33 cellular contexts compared by ENCODE assay signal in genomic region chr19:19297759-19298158, GRCh38. TPM values are rescaled to one million over a fixed set of nuclear protein-coding genes. Genes with fewer than 3 reads are reported as not detected.
A peak's percentile ranks its signal among the peaks of the same experiment; 100 is the strongest.
DNase-seq lines count a peak whose midpoint lies in the region; ATAC-seq and TF ChIP-seq lines count a peak whose summit lies in the region.
"Had no signal": no experiment of that assay in that cellular context is flagged by ENCODE, and none has a peak within 500 bp of the region (broad histone marks: within the 10 kb centered on the region; RNA-seq: fewer than 3 reads in every experiment).

No MANE protein-coding gene starts in this region.

- H2AFZ ChIP-seq in GM23338, result no peak overlapping the region
- no peak overlapping the region for H2AFZ ChIP-seq in PC-9

- no peaks in the 10 kb centered on the region for H3K9me2 ChIP-seq in GM23338 (ENCODE audit: insufficient read depth)
- H3K9me2 ChIP-seq in PC-9 (ENCODE audit: insufficient read depth), result no peaks in the 10 kb centered on the region

- H3K4me3 Mint-ChIP-seq in GM23338, result no peak overlapping the region
- H3K4me3 Mint-ChIP-seq in neural crest cell, result no peak overlapping the region
- H3K4me3 Mint-ChIP-seq in activated T-helper 2 cell treated with anti-CD3 and anti-CD28 coated beads, Interferon-gamma antibody, Interleukin-2, Interleukin-4, amounts not matched to agents 10 μg/mL and 5 μg/mL and 100 μg/mL, durations not matched to agents 14 hours and 24 hours and 36 hours (ENCODE audit: low read depth), result no peak overlapping the region
- H3K4me3 Mint-ChIP-seq: activated T-cell treated with anti-CD3 and anti-CD28 coated beads, Interleukin-2, amount 50 U/mL, for 72 hours; immature natural killer cell; memory B cell; nephron; T-helper 1 cell treated with Interleukin-12 subunit alpha and Interleukin-12 subunit beta and Interleukin-4 antibody, amounts not matched to agents 30 μg/mL and 1 μg/mL, for 36 hours had no signal

- peaks cover 13% of the 10 kb centered on the region for H3K36me3 ChIP-seq in GM23338 (ENCODE audit: insufficient read depth)
- H3K36me3 ChIP-seq in PC-9 (ENCODE audit: low read depth), result peaks cover 19% of the 10 kb centered on the region

- ATAC-seq in GM23338, result peak; percentile 38; the same call in 1 of the 3 replicates
- ATAC-seq in HG03521 (IDR thresholded peaks at IDR 0.05; ENCODE audit: unreplicated experiment), result no peak
- ATAC-seq: activated T-cell treated with anti-CD3 and anti-CD28 coated beads, Interleukin-2, amount 50 U/mL, for 72 hours; left colon had no signal

- H3K4me1 ChIP-seq in GM23338 (ENCODE audit: insufficient read depth) (no peaks in the 10 kb centered on the region), PC-9 (replicated peaks; ENCODE audit: insufficient read depth) (no peaks in the 10 kb centered on the region)
- H3K4me1 ChIP-seq: BLaER1 treated with 17β-estradiol and CSF1 and Interleukin-3, amounts not matched to agents 10 nM and 100 nM; gastrocnemius medialis; stomach; thyroid gland had no signal

- H3K79me2 ChIP-seq in GM23338 (replicated peaks; ENCODE audit: insufficient read depth), result no peaks in the 10 kb centered on the region
- no peaks in the 10 kb centered on the region for H3K79me2 ChIP-seq in PC-9 (ENCODE audit: low read depth)

- POLR2A ChIA-PET in PC-9 (lab: Charles Lee; ENCODE audit: unreplicated experiment), result no interaction called here

- no peaks in the 10 kb centered on the region for H3F3A ChIP-seq in GM23338 (replicated peaks; ENCODE audit: low read depth)
- no peaks in the 10 kb centered on the region for H3F3A ChIP-seq in PC-9 (ENCODE audit: insufficient read depth, low read depth)

- H3K9me3 ChIP-seq in PC-9 (ENCODE audit: insufficient read depth, low read depth), result no peaks in the 10 kb centered on the region
- H3K9me3 ChIP-seq: gastrocnemius medialis, stomach, thyroid gland had no signal

- H3K36me3 Mint-ChIP-seq in GM23338 (ENCODE audit: low read depth), result peaks cover 35% of the 10 kb centered on the region
- peaks cover 19% of the 10 kb centered on the region for H3K36me3 Mint-ChIP-seq in neural crest cell (ENCODE audit: low read depth)
- H3K36me3 Mint-ChIP-seq in activated T-helper 2 cell treated with anti-CD3 and anti-CD28 coated beads, Interferon-gamma antibody, Interleukin-2, Interleukin-4, amounts not matched to agents 10 μg/mL and 5 μg/mL and 100 μg/mL, durations not matched to agents 14 hours and 24 hours and 36 hours (ENCODE audit: low read depth), result peaks cover 37% of the 10 kb centered on the region

- intact Hi-C loops in PC-9 (cut with micrococcal nuclease; ENCODE audit: unreplicated experiment), result no loop called here
- intact Hi-C loops in activated T-helper 2 cell treated with anti-CD3 and anti-CD28 coated beads, Interferon-gamma antibody, Interleukin-2, Interleukin-4, amounts not matched to agents 10 μg/mL and 5 μg/mL and 100 μg/mL, durations not matched to agents 14 hours and 24 hours and 36 hours (cut with micrococcal nuclease), result no loop called here

- peak; percentile 29 for DNase-seq in D341Med (ENCODE audit: low spot score)
- no peak for DNase-seq in GM23338 (ENCODE audit: low spot score)
- DNase-seq in cerebellum (ENCODE audit: low spot score), result peak; percentile 55
- no peak for DNase-seq in neural crest cell (ENCODE audit: low read depth, low spot score)
- DNase-seq in PC-9, result no peak
- DNase-seq in activated T-helper 2 cell treated with anti-CD3 and anti-CD28 coated beads, Interferon-gamma antibody, Interleukin-2, Interleukin-4, amounts not matched to agents 10 μg/mL and 5 μg/mL and 100 μg/mL, durations not matched to agents 14 hours and 24 hours and 36 hours (ENCODE audit: low spot score), result no peak
- DNase-seq: activated CD4-positive, CD25-positive, alpha-beta regulatory T cell; activated naive CD4-positive, alpha-beta T cell treated with Interleukin-2 at 50 U/mL for 16 hours; activated T-cell treated with anti-CD3 and anti-CD28 coated beads, Interleukin-2, amount 50 U/mL, for 72 hours; amygdala; COR-L47; hippocampal formation; immature natural killer cell; KG1; left colon; MG63; NCI-H1105 treated with DMSO at 0.1 percent for 48 hours; NCI-H1930; NCI-H2171 treated with DMSO at 0.1 percent for 48 hours; NCI-H510A treated with DMSO at 0.1 percent for 48 hours; RPMI8226; small intestine; stimulated activated CD8-positive, alpha-beta memory T cell treated with anti-CD3 and anti-CD28 coated beads, Interleukin-4, amount 100 ng/mL, for 48 hours; stomach; thyroid gland had no signal

- no peaks in the 10 kb centered on the region for H4K20me1 ChIP-seq in GM23338 (replicated peaks; ENCODE audit: insufficient read depth)
- H4K20me1 ChIP-seq in PC-9 (ENCODE audit: insufficient read depth), result no peaks in the 10 kb centered on the region; the same call in 1 of the 2 replicates

- BruUV-seq in PC-9 (replicated peaks; lab: Mats Ljungman, UMichigan), result no TSS peak

- H3K4me2 ChIP-seq in GM23338, result no peak overlapping the region
- H3K4me2 ChIP-seq in PC-9, result no peak overlapping the region
- H3K4me2 ChIP-seq: BLaER1 treated with 17β-estradiol and CSF1 and Interleukin-3, amounts not matched to agents 10 nM and 100 nM had no signal

- CTCF ChIA-PET in PC-9 (lab: Charles Lee), result no interaction called here

- H3K4me1 Mint-ChIP-seq in GM23338 (no peaks in the 10 kb centered on the region), neural crest cell (no peaks in the 10 kb centered on the region)
- H3K4me1 Mint-ChIP-seq in activated T-helper 2 cell treated with anti-CD3 and anti-CD28 coated beads, Interferon-gamma antibody, Interleukin-2, Interleukin-4, amounts not matched to agents 10 μg/mL and 5 μg/mL and 100 μg/mL, durations not matched to agents 14 hours and 24 hours and 36 hours (ENCODE audit: low read depth), result no peaks in the 10 kb centered on the region
- H3K4me1 Mint-ChIP-seq: immature natural killer cell, memory B cell had no signal

- no peak overlapping the region for H3K4me3 ChIP-seq in GM23338
- H3K4me3 ChIP-seq in PC-9, result no peak overlapping the region
- H3K4me3 ChIP-seq: BLaER1 treated with 17β-estradiol and CSF1 and Interleukin-3, amounts not matched to agents 10 nM and 100 nM; gastrocnemius medialis; MG63; SK-N-MC; stomach; thyroid gland had no signal

- no peak overlapping the region for H3K27ac ChIP-seq in GM23338 (ENCODE audit: low read depth)
- H3K27ac ChIP-seq in PC-9, result no peak overlapping the region
- H3K27ac ChIP-seq: BLaER1 treated with 17β-estradiol and CSF1 and Interleukin-3, amounts not matched to agents 10 nM and 100 nM; gastrocnemius medialis; SK-N-MC; stomach; thyroid gland had no signal

- H3K27ac Mint-ChIP-seq in GM23338 (no peak overlapping the region), neural crest cell (ENCODE audit: unreplicated experiment) (peak overlapping the region; percentile 75)
- H3K27ac Mint-ChIP-seq in activated T-helper 2 cell treated with anti-CD3 and anti-CD28 coated beads, Interferon-gamma antibody, Interleukin-2, Interleukin-4, amounts not matched to agents 10 μg/mL and 5 μg/mL and 100 μg/mL, durations not matched to agents 14 hours and 24 hours and 36 hours, result no peak overlapping the region
- H3K27ac Mint-ChIP-seq: activated T-cell treated with anti-CD3 and anti-CD28 coated beads, Interleukin-2, amount 50 U/mL, for 72 hours; T-helper 1 cell treated with Interleukin-12 subunit alpha and Interleukin-12 subunit beta and Interleukin-4 antibody, amounts not matched to agents 30 μg/mL and 1 μg/mL, for 36 hours had no signal

- no peak for TF ChIP-seq CTCF in GM23338 (conservative IDR thresholded peaks at IDR 0.05; ENCODE audit: low read depth in 2 of 2)
- no peak for TF ChIP-seq CTCF in neural crest cell (conservative IDR thresholded peaks at IDR 0.05)
- TF ChIP-seq CTCF in PC-9 (conservative IDR thresholded peaks at IDR 0.05), result no peak

- H3K27me3 Mint-ChIP-seq in GM23338 (ENCODE audit: insufficient read depth, low read depth, poor library complexity), result peaks cover 9% of the 10 kb centered on the region
- H3K27me3 Mint-ChIP-seq in neural crest cell (ENCODE audit: low read depth), result no peaks in the 10 kb centered on the region
- H3K27me3 Mint-ChIP-seq in activated T-helper 2 cell treated with anti-CD3 and anti-CD28 coated beads, Interferon-gamma antibody, Interleukin-2, Interleukin-4, amounts not matched to agents 10 μg/mL and 5 μg/mL and 100 μg/mL, durations not matched to agents 14 hours and 24 hours and 36 hours (ENCODE audit: low read depth), result no peaks in the 10 kb centered on the region
- H3K27me3 Mint-ChIP-seq: memory B cell had no signal

- H3K9me3 Mint-ChIP-seq in GM23338 (no peaks in the 10 kb centered on the region), neural crest cell (no peaks in the 10 kb centered on the region)
- H3K9me3 Mint-ChIP-seq in activated T-helper 2 cell treated with anti-CD3 and anti-CD28 coated beads, Interferon-gamma antibody, Interleukin-2, Interleukin-4, amounts not matched to agents 10 μg/mL and 5 μg/mL and 100 μg/mL, durations not matched to agents 14 hours and 24 hours and 36 hours, result no peaks in the 10 kb centered on the region
- H3K9me3 Mint-ChIP-seq: immature natural killer cell; memory B cell; T-helper 1 cell treated with Interleukin-12 subunit alpha and Interleukin-12 subunit beta and Interleukin-4 antibody, amounts not matched to agents 30 μg/mL and 1 μg/mL, for 36 hours had no signal

- H3K27me3 ChIP-seq in GM23338 (ENCODE audit: insufficient read depth), result no peaks in the 10 kb centered on the region
- no peaks in the 10 kb centered on the region for H3K27me3 ChIP-seq in PC-9 (ENCODE audit: insufficient read depth, low read depth)
- H3K27me3 ChIP-seq: BLaER1 treated with 17β-estradiol and CSF1 and Interleukin-3, amounts not matched to agents 10 nM and 100 nM; gastrocnemius medialis; MG63; stomach; thyroid gland had no signal

RNA-seq across cellular contexts. Expression of gene SUGP1, which starts 22.6 kb away (rescaled TPM):
- total RNA-seq in GM23338 (2014; rRNA removed; shearing (Covaris generic)), result 31.0 and 38.6 TPM in 2 replicates
- polyA plus RNA-seq in GM23338 (2016; fragmentation: Nextera tagmentation; extraction: Ambion mirVana), result 61.6 and 63.2 TPM in 2 replicates
- 24.0 TPM for total RNA-seq in cerebellum
- 89.9 and 101 TPM in 2 replicates for total RNA-seq in neural crest cell
- 39.9 and 56.7 TPM in 2 replicates for total RNA-seq in PC-9 (2021)
- total RNA-seq in activated T-helper 2 cell treated with anti-CD3 and anti-CD28 coated beads, Interferon-gamma antibody, Interleukin-2, Interleukin-4, amounts not matched to agents 10 μg/mL and 5 μg/mL and 100 μg/mL, durations not matched to agents 14 hours and 24 hours and 36 hours, result 67.6 and 73.4 TPM in 2 replicates

RNA-seq across cellular contexts. Expression of gene MAU2, which starts 22.9 kb away (rescaled TPM):
- total RNA-seq in GM23338 (2014; rRNA removed; shearing (Covaris generic)), result 36.0 and 62.2 TPM in 2 replicates
- polyA plus RNA-seq in GM23338 (2016; fragmentation: Nextera tagmentation; extraction: Ambion mirVana), result 18.9 and 20.5 TPM in 2 replicates
- total RNA-seq in cerebellum (52.7 TPM), neural crest cell (68.8 and 70.8 TPM in 2 replicates), PC-9 (2021) (46.1 and 55.2 TPM in 2 replicates)
- total RNA-seq in activated T-helper 2 cell treated with anti-CD3 and anti-CD28 coated beads, Interferon-gamma antibody, Interleukin-2, Interleukin-4, amounts not matched to agents 10 μg/mL and 5 μg/mL and 100 μg/mL, durations not matched to agents 14 hours and 24 hours and 36 hours, result 55.3 and 60.3 TPM in 2 replicates

RNA-seq across cellular contexts. Expression of gene TM6SF2, which starts 24.7 kb away (rescaled TPM):
- total RNA-seq in GM23338 (2014; rRNA removed; shearing (Covaris generic)), result 2.6 and 3.9 TPM in 2 replicates
- polyA plus RNA-seq in GM23338 (2016; fragmentation: Nextera tagmentation; extraction: Ambion mirVana), result 4.2 and 4.4 TPM in 2 replicates
- total RNA-seq in cerebellum (not detected), neural crest cell (5.5 and 5.7 TPM in 2 replicates), PC-9 (2021) (not detected in 2 replicates)
- total RNA-seq in activated T-helper 2 cell treated with anti-CD3 and anti-CD28 coated beads, Interferon-gamma antibody, Interleukin-2, Interleukin-4, amounts not matched to agents 10 μg/mL and 5 μg/mL and 100 μg/mL, durations not matched to agents 14 hours and 24 hours and 36 hours, result not detected in 2 replicates
- total RNA-seq: activated T-cell treated with anti-CD3 and anti-CD28 coated beads, Interleukin-2, amount 50 U/mL, for 72 hours; endothelial cell of umbilical vein; thyroid gland had no signal
- polyA plus RNA-seq: immature natural killer cell had no signal

Comparison
In these comparisons a context has a peak if more than half of its experiments do, and no peak if none do; other contexts are left out.
1. DNase-seq: peak in D341Med (single experiment) and cerebellum (single experiment); none in GM23338 (single experiment), neural crest cell (single experiment), PC-9 (0 of 2) and activated T-helper 2 cell treated with anti-CD3 and anti-CD28 coated beads, Interferon-gamma antibody, Interleukin-2, Interleukin-4, amounts not matched to agents 10 μg/mL and 5 μg/mL and 100 μg/mL, durations not matched to agents 14 hours and 24 hours and 36 hours (single experiment).